In genomic region chr14:101927859-101928258, GRCh38 we compare ENCODE assay signal across 11 cellular contexts. TPM values are rescaled to one million over a fixed set of nuclear protein-coding genes. Genes with fewer than 3 reads are reported as not detected.
DNase-seq lines count a peak whose midpoint lies in the region; ATAC-seq and TF ChIP-seq lines count a peak whose summit lies in the region.
"Had no signal": no experiment of that assay in that cellular context is flagged by ENCODE, and none has a peak within 500 bp of the region (broad histone marks: within the 10 kb centered on the region; RNA-seq: fewer than 3 reads in every experiment).

No MANE protein-coding gene starts in this region.

- CTCF ChIA-PET in activated CD8-positive, alpha-beta T cell treated with anti-CD3 and anti-CD28 coated beads for 36 hours (lab: Charles Lee), result no interaction called here
- CTCF ChIA-PET in activated CD8-positive, alpha-beta T cell treated with anti-CD3 and anti-CD28 coated beads, Interleukin-2, amount 10 ng/mL, durations not matched to agents 7 days and 5 days (lab: Charles Lee), result interaction anchor here (3.2 kb wide), 1 partner anchor 156 kb away, joined by 10 read pairs; no protein-coding TSS in a partner anchor

- no peaks in the 10 kb centered on the region for H3K9me3 ChIP-seq in body of pancreas
- no peaks in the 10 kb centered on the region for H3K9me3 ChIP-seq in tibial artery

- H3K9me3 Mint-ChIP-seq in activated CD8-positive, alpha-beta T cell treated with anti-CD3 and anti-CD28 coated beads for 36 hours, result no peaks in the 10 kb centered on the region
- H3K9me3 Mint-ChIP-seq in activated CD8-positive, alpha-beta T cell treated with anti-CD3 and anti-CD28 coated beads, Interleukin-2, amount 10 ng/mL, durations not matched to agents 7 days and 5 days (ENCODE audit: insufficient read depth), result no peaks in the 10 kb centered on the region
- no peaks in the 10 kb centered on the region for H3K9me3 Mint-ChIP-seq in progenitor cell of endocrine pancreas (ENCODE audit: low read depth)
- H3K9me3 Mint-ChIP-seq in mesothelial cell of epicardium, result no peaks in the 10 kb centered on the region
- H3K9me3 Mint-ChIP-seq: dendritic cell treated with granulocyte-macrophage colony-stimulating factor and Interleukin-4, amounts not matched to agents 40 ng/mL and 50 ng/mL, for 4 days had no signal

- H3K27ac ChIP-seq in body of pancreas (no peak overlapping the region), tibial artery (peak overlapping the region; percentile 61 to 68)

- H3K4me1 Mint-ChIP-seq in activated CD8-positive, alpha-beta T cell treated with anti-CD3 and anti-CD28 coated beads for 36 hours (ENCODE audit: low read depth), result no peaks in the 10 kb centered on the region
- no peaks in the 10 kb centered on the region for H3K4me1 Mint-ChIP-seq in activated CD8-positive, alpha-beta T cell treated with anti-CD3 and anti-CD28 coated beads, Interleukin-2, amount 10 ng/mL, durations not matched to agents 7 days and 5 days (ENCODE audit: low read depth)
- H3K4me1 Mint-ChIP-seq in progenitor cell of endocrine pancreas (ENCODE audit: low read depth) (peaks cover 3% of the 10 kb centered on the region), mesothelial cell of epicardium (no peaks in the 10 kb centered on the region)

- H3K36me3 ChIP-seq in body of pancreas (replicated peaks in 1 of 2; ENCODE audit: insufficient read depth in 1 of 2, low read depth in 2 of 2), result peaks cover 4 to 7% of the 10 kb centered on the region in 2 donors
- peaks cover 6 to 22% (median 14%) of the 10 kb centered on the region in 3 donors for H3K36me3 ChIP-seq in tibial artery

- ATAC-seq in activated CD8-positive, alpha-beta T cell treated with anti-CD3 and anti-CD28 coated beads for 36 hours, result peak; percentile 37
- ATAC-seq in activated CD8-positive, alpha-beta T cell treated with anti-CD3 and anti-CD28 coated beads, Interleukin-2, amount 10 ng/mL, durations not matched to agents 7 days and 5 days, result no peak
- ATAC-seq in body of pancreas, result peak; percentile 63
- ATAC-seq: HCT116, PC-3 had no signal

- H3K4me1 ChIP-seq in body of pancreas, result no peaks in the 10 kb centered on the region
- H3K4me1 ChIP-seq in tibial artery, result peaks cover 0 to 16% (median 10%) of the 10 kb centered on the region in 4 donors

- peaks cover 5% of the 10 kb centered on the region for H3K36me3 Mint-ChIP-seq in activated CD8-positive, alpha-beta T cell treated with anti-CD3 and anti-CD28 coated beads for 36 hours (ENCODE audit: low read depth)
- H3K36me3 Mint-ChIP-seq in activated CD8-positive, alpha-beta T cell treated with anti-CD3 and anti-CD28 coated beads, Interleukin-2, amount 10 ng/mL, durations not matched to agents 7 days and 5 days (ENCODE audit: low read depth), result peaks cover 15% of the 10 kb centered on the region
- H3K36me3 Mint-ChIP-seq in progenitor cell of endocrine pancreas (ENCODE audit: insufficient read depth), result peaks cover 5% of the 10 kb centered on the region
- peaks cover 5% of the 10 kb centered on the region for H3K36me3 Mint-ChIP-seq in mesothelial cell of epicardium

- 60 to 76% methylated on average over 10 of the region's 10 CpGs for WGBS in body of pancreas, 2 donors
- WGBS in lower leg skin, 2 donors, result 35% methylated on average over 10 of the region's 10 CpGs

- TF ChIP-seq POLR2A in body of pancreas (IDR thresholded peaks at IDR 0.05), result no peak
- no peak for TF ChIP-seq POLR2A in lower leg skin (IDR thresholded peaks at IDR 0.05)

- no peaks in the 10 kb centered on the region for H3K27me3 Mint-ChIP-seq in activated CD8-positive, alpha-beta T cell treated with anti-CD3 and anti-CD28 coated beads for 36 hours
- H3K27me3 Mint-ChIP-seq in activated CD8-positive, alpha-beta T cell treated with anti-CD3 and anti-CD28 coated beads, Interleukin-2, amount 10 ng/mL, durations not matched to agents 7 days and 5 days (ENCODE audit: low read depth), result no peaks in the 10 kb centered on the region
- H3K27me3 Mint-ChIP-seq in progenitor cell of endocrine pancreas (no peaks in the 10 kb centered on the region), mesothelial cell of epicardium (ENCODE audit: low read depth) (peaks cover 1% of the 10 kb centered on the region)
- H3K27me3 Mint-ChIP-seq: dendritic cell treated with granulocyte-macrophage colony-stimulating factor and Interleukin-4, amounts not matched to agents 40 ng/mL and 50 ng/mL, for 4 days had no signal

- intact Hi-C loops in activated CD8-positive, alpha-beta T cell treated with anti-CD3 and anti-CD28 coated beads for 36 hours (cut with micrococcal nuclease), result no loop called here
- intact Hi-C loops in body of pancreas (cut with DNase I) (no loop called here), lower leg skin (cut with DNase I; ENCODE audit: low total_unique reads) (no loop called here), tibial artery (cut with DNase I; ENCODE audit: low total_unique reads) (no loop called here)

- H3K27ac Mint-ChIP-seq in activated CD8-positive, alpha-beta T cell treated with anti-CD3 and anti-CD28 coated beads for 36 hours, result no peak overlapping the region
- H3K27ac Mint-ChIP-seq in activated CD8-positive, alpha-beta T cell treated with anti-CD3 and anti-CD28 coated beads, Interleukin-2, amount 10 ng/mL, durations not matched to agents 7 days and 5 days, result no peak overlapping the region
- H3K27ac Mint-ChIP-seq in progenitor cell of endocrine pancreas (no peak overlapping the region), mesothelial cell of epicardium (no peak overlapping the region)
- H3K27ac Mint-ChIP-seq: dendritic cell treated with granulocyte-macrophage colony-stimulating factor and Interleukin-4, amounts not matched to agents 40 ng/mL and 50 ng/mL, for 4 days had no signal

- H3K27me3 ChIP-seq in body of pancreas (no peaks in the 10 kb centered on the region), tibial artery (no peaks in the 10 kb centered on the region)

- TF ChIP-seq CTCF in activated CD8-positive, alpha-beta T cell treated with anti-CD3 and anti-CD28 coated beads for 36 hours (IDR thresholded peaks at IDR 0.05), result no peak
- no peak for TF ChIP-seq CTCF in body of pancreas (IDR thresholded peaks at IDR 0.05)
- TF ChIP-seq CTCF in lower leg skin (IDR thresholded peaks at IDR 0.05), result no peak
- no peak for TF ChIP-seq CTCF in tibial artery (IDR thresholded peaks at IDR 0.05)
- TF ChIP-seq CTCF in progenitor cell of endocrine pancreas (IDR thresholded peaks at IDR 0.05; ENCODE audit: unreplicated experiment), result no peak
- no peak for TF ChIP-seq CTCF in mesothelial cell of epicardium (IDR thresholded peaks at IDR 0.05; ENCODE audit: unreplicated experiment)

- DNase-seq in activated CD8-positive, alpha-beta T cell treated with anti-CD3 and anti-CD28 coated beads for 36 hours, result peak; percentile 54
- DNase-seq in activated CD8-positive, alpha-beta T cell treated with anti-CD3 and anti-CD28 coated beads, Interleukin-2, amount 10 ng/mL, durations not matched to agents 7 days and 5 days, result no peak
- peak; percentile 38 to 82 (median 60) for DNase-seq in body of pancreas
- peak; percentile 84 to 94 for DNase-seq in lower leg skin (ENCODE audit: low spot score in 2 of 2)
- DNase-seq in tibial artery, result peak; percentile 92 to 95
- no peak for DNase-seq in progenitor cell of endocrine pancreas (ENCODE audit: low spot score, unreplicated experiment)
- DNase-seq in mesothelial cell of epicardium (ENCODE audit: low spot score in 2 of 2, unreplicated experiment in 2 of 2), result no peak
- DNase-seq in OCI-M2 (lab: John Stamatoyannopoulos, UW; ENCODE audit: unreplicated experiment), result no peak
- DNase-seq: PC-3 had no signal

- POLR2A ChIA-PET in activated CD8-positive, alpha-beta T cell treated with anti-CD3 and anti-CD28 coated beads for 36 hours (lab: Charles Lee), result no interaction called here
- POLR2A ChIA-PET in activated CD8-positive, alpha-beta T cell treated with anti-CD3 and anti-CD28 coated beads, Interleukin-2, amount 10 ng/mL, durations not matched to agents 7 days and 5 days (lab: Charles Lee), result interaction anchor here (0.6 kb wide), 1 partner anchor 490 kb away, joined by 3 read pairs; no protein-coding TSS in a partner anchor

- no peak overlapping the region for H3K4me3 Mint-ChIP-seq in activated CD8-positive, alpha-beta T cell treated with anti-CD3 and anti-CD28 coated beads for 36 hours
- H3K4me3 Mint-ChIP-seq in activated CD8-positive, alpha-beta T cell treated with anti-CD3 and anti-CD28 coated beads, Interleukin-2, amount 10 ng/mL, durations not matched to agents 7 days and 5 days, result no peak overlapping the region
- H3K4me3 Mint-ChIP-seq in progenitor cell of endocrine pancreas (ENCODE audit: low read depth) (no peak overlapping the region), mesothelial cell of epicardium (no peak overlapping the region)
- H3K4me3 Mint-ChIP-seq: dendritic cell treated with granulocyte-macrophage colony-stimulating factor and Interleukin-4, amounts not matched to agents 40 ng/mL and 50 ng/mL, for 4 days had no signal

- H3K4me3 ChIP-seq in body of pancreas (no peak overlapping the region), lower leg skin (ENCODE audit: low read depth, poor library complexity, severe bottlenecking) (no peak overlapping the region), tibial artery (no peak overlapping the region)

RNA-seq across cellular contexts. Expression of gene DYNC1H1, which starts 36.5 kb away (rescaled TPM):
- 100 to 1,000 TPM; 291 to 301 TPM for total RNA-seq in activated CD8-positive, alpha-beta T cell treated with anti-CD3 and anti-CD28 coated beads for 36 hours
- total RNA-seq in activated CD8-positive, alpha-beta T cell treated with anti-CD3 and anti-CD28 coated beads, Interleukin-2, amount 10 ng/mL, durations not matched to agents 7 days and 5 days, result 100 to 1,000 TPM; 271 to 274 TPM
- total RNA-seq in body of pancreas (100 to 1,000 TPM; 171 to 219 TPM), lower leg skin (100 to 1,000 TPM; 546 to 624 (median 593) TPM), progenitor cell of endocrine pancreas (501 and 519 TPM in 2 replicates), mesothelial cell of epicardium (460 to 515 TPM (median 465 TPM) in 3 replicates)

Comparison
In these comparisons a context has a peak if more than half of its experiments do, and no peak if none do; other contexts are left out.
1. DNase-seq: peak in activated CD8-positive, alpha-beta T cell treated with anti-CD3 and anti-CD28 coated beads for 36 hours (single experiment), body of pancreas (4 of 4), lower leg skin (2 of 2) and tibial artery (2 of 2); none in activated CD8-positive, alpha-beta T cell treated with anti-CD3 and anti-CD28 coated beads, Interleukin-2, amount 10 ng/mL, durations not matched to agents 7 days and 5 days (single experiment), progenitor cell of endocrine pancreas (single experiment), mesothelial cell of epicardium (0 of 2) and OCI-M2 (single experiment).
2. H3K27ac ChIP-seq: peak in tibial artery (2 of 2); none in body of pancreas (0 of 4).